ENCODE assay signal across 9 cellular contexts in the genomic region with DNA sequence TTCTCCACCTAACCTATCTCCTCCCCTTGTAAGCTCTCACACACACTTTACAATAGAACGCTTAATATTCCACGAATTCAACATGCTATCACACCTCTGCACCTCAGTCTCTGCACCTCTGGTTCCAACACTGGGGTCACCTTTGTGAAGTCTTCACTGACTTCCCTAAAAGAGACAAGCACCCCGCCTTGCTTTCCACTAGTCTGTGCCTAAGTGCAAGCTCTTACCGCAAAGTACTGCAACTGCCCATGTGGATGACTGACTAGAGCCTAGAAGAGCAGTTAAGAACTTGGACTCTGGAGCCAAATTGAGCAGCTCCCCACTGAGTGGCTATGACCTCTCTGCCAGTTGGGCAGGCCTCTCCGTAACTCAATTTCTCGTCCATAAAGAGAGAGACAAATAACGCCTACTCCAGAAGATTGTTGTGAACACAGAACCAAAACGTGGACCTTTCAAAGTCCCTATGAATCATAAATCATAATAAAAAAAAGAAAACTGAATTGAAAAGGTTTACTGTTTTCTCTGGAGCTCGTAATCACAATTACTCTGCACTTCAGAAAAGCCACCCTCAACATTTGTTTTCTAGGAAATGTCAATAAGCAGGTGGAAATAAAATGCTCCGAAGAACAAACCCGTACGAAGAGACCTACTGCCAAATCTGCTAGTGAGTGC. TPM values are rescaled to one million over a fixed set of nuclear protein-coding genes. Genes with fewer than 3 reads are reported as not detected.
A peak's percentile ranks its signal among the peaks of the same experiment; 100 is the strongest.
DNase-seq lines count a peak whose midpoint lies in the region; ATAC-seq, FAIRE-seq and TF ChIP-seq lines count a peak whose summit lies in the region.
"Had no signal": no experiment of that assay in that cellular context is flagged by ENCODE, and none has a peak within 500 bp of the region (broad histone marks: within the 10 kb centered on the region; RNA-seq: fewer than 3 reads in every experiment).

No MANE protein-coding gene starts in this region.

- H3K4me1 ChIP-seq in rectal smooth muscle tissue (ENCODE audit: control insufficient read depth, insufficient read depth, low read length): peaks cover 14% of the 10 kb centered on the region

- H3K36me3 ChIP-seq in rectal smooth muscle tissue (ENCODE audit: control insufficient read depth, insufficient read depth, low read length): no peaks in the 10 kb centered on the region

- peak overlapping the region; percentile 98 for H3K27ac ChIP-seq in rectal smooth muscle tissue (ENCODE audit: low read depth, low read length)

- H3K9ac ChIP-seq in rectal smooth muscle tissue (ENCODE audit: low read length): peak overlapping the region; percentile 99

- TF ChIP-seq CTCF in D721Med (IDR thresholded peaks at IDR 0.05; ENCODE audit: insufficient read depth, missing control alignments): no peak

- intact Hi-C loops in left ventricle myocardium superior (cut with micrococcal nuclease): no loop called here

- H3K27me3 Mint-ChIP-seq in activated naive CD8-positive, alpha-beta T cell: no peaks in the 10 kb centered on the region

- peaks cover 2% of the 10 kb centered on the region for H3K36me3 Mint-ChIP-seq in activated naive CD8-positive, alpha-beta T cell

- H3K4me1 Mint-ChIP-seq in activated naive CD8-positive, alpha-beta T cell (ENCODE audit: low read depth): peaks cover 55% of the 10 kb centered on the region

- ATAC-seq in left ventricle myocardium superior: peak; percentile 59

- no peak for FAIRE-seq in D721Med (lab: Jason Lieb, UNC)

- peak overlapping the region; percentile 97 for H3K4me3 ChIP-seq in rectal smooth muscle tissue (ENCODE audit: low read length)

- no peaks in the 10 kb centered on the region for H3K9me3 Mint-ChIP-seq in activated naive CD8-positive, alpha-beta T cell (ENCODE audit: low read depth)

- H3K4me3 Mint-ChIP-seq in activated naive CD8-positive, alpha-beta T cell: peak overlapping the region; percentile 99

- no peaks in the 10 kb centered on the region for H3K27me3 ChIP-seq in rectal smooth muscle tissue (ENCODE audit: control insufficient read depth, insufficient read depth, low read length)

- H3K27ac Mint-ChIP-seq in activated naive CD8-positive, alpha-beta T cell: peak overlapping the region; percentile 98

- DNase-seq in EH (ENCODE audit: low read depth) (peak; percentile 54), Kasumi-1 (lab: John Stamatoyannopoulos, UW) (peak; percentile 85 to 86), left ventricle myocardium superior (peak; percentile 47), DMS53 treated with DMSO at 0.1 percent for 48 hours (lab: John Stamatoyannopoulos, UW; ENCODE audit: unreplicated experiment) (no peak), D721Med (ENCODE audit: insufficient read length, low spot score) (no peak), HuH-7 (ENCODE audit: low spot score) (no peak)

RNA-seq across cellular contexts. Expression of a gene that starts 1.2 kb away (rescaled TPM):
- 115 TPM for total RNA-seq in left ventricle myocardium superior

RNA-seq across cellular contexts. Expression of a gene that starts 44.5 kb away (rescaled TPM):
- total RNA-seq in left ventricle myocardium superior: not detected
- total RNA-seq: subcutaneous adipose tissue had no signal

Comparison
In these comparisons a context has a peak if more than half of its experiments do, and no peak if none do; other contexts are left out.
1. DNase-seq: peak in EH (single experiment), Kasumi-1 (2 of 2) and left ventricle myocardium superior (single experiment); none in DMS53 treated with DMSO at 0.1 percent for 48 hours (single experiment), D721Med (single experiment) and HuH-7 (single experiment).